22 cellular contexts compared by ENCODE assay signal in genomic region chr22:45584121-45584570, GRCh38.
DNase-seq lines count a peak whose midpoint lies in the region; ATAC-seq, FAIRE-seq and TF ChIP-seq lines count a peak whose summit lies in the region.
"Had no signal": no experiment of that assay in that cellular context is flagged by ENCODE, and none has a peak within 500 bp of the region (broad histone marks: within the 10 kb centered on the region; RNA-seq: fewer than 3 reads in every experiment).

No MANE protein-coding gene starts in this region.

- peak; percentile 73 for DNase-seq in AG08396 (ENCODE audit: low spot score)
- DNase-seq in GM12891 (ENCODE audit: insufficient read length, low spot score), result no peak
- peak; percentile 27 for DNase-seq in OCI-LY7 (ENCODE audit: low spot score)
- peak; percentile 63 to 76 for DNase-seq in foreskin fibroblast
- DNase-seq in GM20000 (ENCODE audit: low spot score), result no peak
- no peak for DNase-seq in mucosa of descending colon
- DNase-seq in ecto neural progenitor cell (ENCODE audit: low spot score), result no peak
- DNase-seq in natural killer cell, result no peak
- DNase-seq: activated effector memory CD4-positive, alpha-beta T cell treated with Interleukin-2 at 50 U/mL for 16 hours; AML-193; DMS79 treated with DMSO at 0.1 percent for 48 hours; effector memory CD4-positive, alpha-beta T cell; KG1; NCI-H187 treated with DMSO at 0.1 percent for 48 hours; NCI-H524; SHP77; stimulated activated CD4-positive, alpha-beta T cell treated with anti-CD3 and anti-CD28 coated beads, Interleukin-12 subunit alpha, Interleukin-12 subunit beta, amount 100 ng/mL, for 4 hours; substantia nigra had no signal

- H3K4me1 ChIP-seq in OCI-LY7 (ENCODE audit: insufficient read depth, low read length, poor library complexity, severe bottlenecking) (peaks cover 20% of the 10 kb centered on the region), mucosa of descending colon (ENCODE audit: low read depth) (peaks cover 3% of the 10 kb centered on the region)

- TF ChIP-seq CTCF in OCI-LY7 (conservative IDR thresholded peaks at IDR 0.05; ENCODE audit: low read length), result no peak
- TF ChIP-seq CTCF in foreskin fibroblast (IDR thresholded peaks at IDR 0.05; ENCODE audit: low read depth, low read length), result no peak
- TF ChIP-seq CTCF in GM20000 (IDR thresholded peaks at IDR 0.05; ENCODE audit: extremely low read depth, missing control alignments), result no peak
- TF ChIP-seq CTCF in mucosa of descending colon (IDR thresholded peaks at IDR 0.05), result no peak
- no peak for TF ChIP-seq CTCF in natural killer cell (IDR thresholded peaks at IDR 0.05)

- CTCF ChIA-PET in OCI-LY7 (lab: Charles Lee; ENCODE audit: unreplicated experiment), result interaction anchor here (1.0 kb wide), 1 partner anchor 45 kb away, joined by 3 read pairs; no protein-coding TSS in a partner anchor

- no TSS peak for BruUV-seq in OCI-LY7 (replicated peaks; lab: Mats Ljungman, UMichigan)

- H2AFZ ChIP-seq in OCI-LY7 (ENCODE audit: low read length), result peak overlapping the region; percentile 26; the same call in 1 of the 2 replicates
- H2AFZ ChIP-seq: parathyroid adenoma had no signal

- H3K79me2 ChIP-seq in OCI-LY7 (ENCODE audit: insufficient read depth, low read depth, low read length), result no peaks in the 10 kb centered on the region
- H3K79me2 ChIP-seq: parathyroid adenoma had no signal

- no peaks in the 10 kb centered on the region for H3K9me2 ChIP-seq in OCI-LY7 (ENCODE audit: insufficient read depth, low read length)

- intact Hi-C loops in OCI-LY7 (cut with micrococcal nuclease; ENCODE audit: unreplicated experiment), result loop anchor here (5.0 kb wide), 1 partner anchor 58 kb away; no protein-coding TSS in a partner anchor
- intact Hi-C loops in mucosa of descending colon (cut with DNase I, micrococcal nuclease), result no loop called here
- intact Hi-C loops in natural killer cell (cut with micrococcal nuclease), result no loop called here

- peaks cover 7 to 15% of the 10 kb centered on the region in 2 donors for H3K4me1 Mint-ChIP-seq in natural killer cell

- H3K4me2 ChIP-seq in OCI-LY7 (ENCODE audit: low read length), result peak overlapping the region; percentile 42

- H3K9me3 ChIP-seq in OCI-LY7 (ENCODE audit: low read length), result no peaks in the 10 kb centered on the region
- H3K9me3 ChIP-seq in mucosa of descending colon, result no peaks in the 10 kb centered on the region

- H3K9me3 Mint-ChIP-seq in natural killer cell, result no peaks in the 10 kb centered on the region
- H3K9me3 Mint-ChIP-seq: brain had no signal

- H3K36me3 Mint-ChIP-seq in natural killer cell, result no peaks in the 10 kb centered on the region
- H3K36me3 Mint-ChIP-seq: brain had no signal

- no peak for TF ChIP-seq POLR2A in GM12891 (IDR thresholded peaks at IDR 0.05; ENCODE audit: low read depth, low read length)

- H3K27ac ChIP-seq in OCI-LY7 (ENCODE audit: low read depth, low read length, poor library complexity, severe bottlenecking), result no peak overlapping the region
- H3K27ac ChIP-seq: parathyroid adenoma had no signal

- H3K4me3 ChIP-seq in OCI-LY7 (ENCODE audit: low read depth, low read length, poor library complexity, severe bottlenecking), result no peak overlapping the region
- H3K4me3 ChIP-seq in foreskin fibroblast (ENCODE audit: low read depth in 1 of 2, low read length in 2 of 2), result no peak overlapping the region
- no peak overlapping the region for H3K4me3 ChIP-seq in mucosa of descending colon

- no peaks in the 10 kb centered on the region for H4K20me1 ChIP-seq in OCI-LY7 (ENCODE audit: insufficient read depth, low read length)

- no peak overlapping the region for H3K27ac Mint-ChIP-seq in natural killer cell

- ATAC-seq in mucosa of descending colon (no peak), natural killer cell (no peak)
- ATAC-seq: HCT116 had no signal

- peak; percentile 40 for FAIRE-seq in GM12891 (lab: Jason Lieb, UNC)
- FAIRE-seq: islet of Langerhans had no signal

- H3K4me3 Mint-ChIP-seq in natural killer cell, result no peak overlapping the region

- no peaks in the 10 kb centered on the region for H3K36me3 ChIP-seq in OCI-LY7 (ENCODE audit: insufficient read depth, low read length)
- H3K36me3 ChIP-seq in mucosa of descending colon (ENCODE audit: low read depth), result no peaks in the 10 kb centered on the region

- POLR2A ChIA-PET in OCI-LY7 (lab: Charles Lee), result no interaction called here

- H3K27me3 Mint-ChIP-seq in natural killer cell (ENCODE audit: low read depth in 2 of 2), result peaks cover 4 to 7% of the 10 kb centered on the region in 2 donors

TF ChIP-seq in GM12891, 5 proteins besides CTCF, POLR2A, EP300 and RAD21:
- TF ChIP-seq POLR2AphosphoS5 (IDR thresholded peaks at IDR 0.05; ENCODE audit: low read depth, low read length) (no peak), TAF1 (IDR thresholded peaks at IDR 0.05; ENCODE audit: low read depth, low read length) (no peak), SPI1 (IDR thresholded peaks at IDR 0.05; ENCODE audit: low read depth, low read length) (no peak), POU2F2 (IDR thresholded peaks at IDR 0.05; ENCODE audit: low read depth, low read length) (no peak), PAX5 (IDR thresholded peaks at IDR 0.05; ENCODE audit: insufficient read depth, low read length, severe bottlenecking) (no peak)
TF ChIP-seq in GM12891: peak in this region for 0.

Comparison
In these comparisons a context has a peak if more than half of its experiments do, and no peak if none do; other contexts are left out.
1. DNase-seq: peak in AG08396 (single experiment), OCI-LY7 (single experiment) and foreskin fibroblast (2 of 2); none in GM12891 (single experiment), GM20000 (single experiment), mucosa of descending colon (0 of 3), ecto neural progenitor cell (single experiment) and natural killer cell (single experiment).